ENCODE assay signal across 24 cellular contexts in genomic region chr16:24328835-24329418, GRCh38.
DNase-seq lines count a peak whose midpoint lies in the region; ATAC-seq, FAIRE-seq and TF ChIP-seq lines count a peak whose summit lies in the region.
"Had no signal": no experiment of that assay in that cellular context is flagged by ENCODE, and none has a peak within 500 bp of the region (broad histone marks: within the 10 kb centered on the region; RNA-seq: fewer than 3 reads in every experiment).

No MANE protein-coding gene starts in this region.

- H3K4me1 ChIP-seq in K562 (replicated peaks in 1 of 2; ENCODE audit: control insufficient read depth in 2 of 2, insufficient read depth in 2 of 2, low read length in 2 of 2), result no peaks in the 10 kb centered on the region
- peaks cover 6% of the 10 kb centered on the region for H3K4me1 ChIP-seq in neural progenitor cell

- H3K79me2 ChIP-seq in K562 (ENCODE audit: control insufficient read depth, insufficient read depth, low read length), result no peaks in the 10 kb centered on the region
- H3K79me2 ChIP-seq in neural progenitor cell (ENCODE audit: low read depth), result no peaks in the 10 kb centered on the region

- ATAC-seq in K562 (no peak), left cardiac atrium (no peak)
- ATAC-seq: T-helper 17 cell had no signal

- no peaks in the 10 kb centered on the region for H4K20me1 ChIP-seq in K562 (replicated peaks; ENCODE audit: control insufficient read depth, insufficient read depth, low read length)
- no peaks in the 10 kb centered on the region for H4K20me1 ChIP-seq in neural progenitor cell (ENCODE audit: low read depth)

- H3K4me2 ChIP-seq in K562 (ENCODE audit: insufficient read depth, low read length) (no peak overlapping the region), neural progenitor cell (no peak overlapping the region)
- H3K4me2 ChIP-seq: KMS-11 had no signal

- no peak for TF ChIP-seq RAD21 in K562 (CRISPR knock-in tag; conservative IDR thresholded peaks at IDR 0.05 in 1 of 2, IDR thresholded peaks at IDR 0.05 in 1 of 2)

- H3K27me3 ChIP-seq in K562 (ENCODE audit: control insufficient read depth in 2 of 2, insufficient read depth in 2 of 2, low read length in 2 of 2), result peaks cover 9 to 34% of the 10 kb centered on the region in 2 experiments; a peak in 4 of 5 replicates
- peaks cover 9% of the 10 kb centered on the region for H3K27me3 ChIP-seq in neural progenitor cell

- H3K9ac ChIP-seq in K562 (ENCODE audit: insufficient read depth in 1 of 2, low read depth in 2 of 2, low read length in 2 of 2) (no peak overlapping the region), neural progenitor cell (no peak overlapping the region)
- H3K9ac ChIP-seq: KMS-11 had no signal

- BruUV-seq in K562 (replicated peaks; lab: Mats Ljungman, UMichigan), result no TSS peak

- TF ChIP-seq CTCF in K562 (IDR thresholded peaks at IDR 0.05 in 2 of 3, conservative IDR thresholded peaks at IDR 0.05 in 1 of 3; ENCODE audit: insufficient read depth in 2 of 3, low read depth in 1 of 3, low read length in 3 of 3) (no peak), neural progenitor cell (IDR thresholded peaks at IDR 0.05) (no peak)

- peaks cover 20% of the 10 kb centered on the region for H3K4me1 Mint-ChIP-seq in neural progenitor cell
- H3K4me1 Mint-ChIP-seq: CD8-positive, alpha-beta memory T cell; T-helper 17 cell had no signal

- peaks cover 4% of the 10 kb centered on the region for H3K27me3 Mint-ChIP-seq in neural progenitor cell (ENCODE audit: insufficient read depth, low read depth)

- no peak overlapping the region for H3K27ac Mint-ChIP-seq in neural progenitor cell
- H3K27ac Mint-ChIP-seq: H9, T-helper 17 cell had no signal

- no peaks in the 10 kb centered on the region for H3K36me3 Mint-ChIP-seq in neural progenitor cell
- H3K36me3 Mint-ChIP-seq: CD8-positive, alpha-beta memory T cell had no signal

- no peak for TF ChIP-seq EP300 in K562 (IDR thresholded peaks at IDR 0.05; ENCODE audit: low read length)

- CTCF ChIA-PET in K562 (lab: Yijun Ruan, JAX; ENCODE audit: low intra/inter-chr PET ratio), result no interaction called here

- H3K4me3 Mint-ChIP-seq in neural progenitor cell, result no peak overlapping the region
- H3K4me3 Mint-ChIP-seq: CD8-positive, alpha-beta memory T cell; H9; T-helper 17 cell had no signal

- under 1% methylated on average over 13 of the region's 13 CpGs for WGBS in K562 (ENCODE audit: insufficient coverage, low coverage, missing lambda C conversion rate)

- H3F3A ChIP-seq in neural progenitor cell (ENCODE audit: low read depth), result no peaks in the 10 kb centered on the region

- H3K27ac ChIP-seq in K562 (ENCODE audit: extremely low read depth, low read depth, low read length) (no peak overlapping the region), neural progenitor cell (no peak overlapping the region)
- H3K27ac ChIP-seq: C4-2B, KMS-11, SK-N-MC had no signal

- POLR2A ChIA-PET in K562 (lab: Yijun Ruan, JAX), result interaction anchor here (0.6 kb wide), 1 partner anchor 38 kb away, joined by 3 read pairs; no protein-coding TSS in a partner anchor

- H3K36me3 ChIP-seq in K562 (ENCODE audit: control insufficient read depth, insufficient read depth, low read length) (no peaks in the 10 kb centered on the region), neural progenitor cell (no peaks in the 10 kb centered on the region)

- FAIRE-seq in K562 (lab: Jason Lieb, UNC), result no peak
- FAIRE-seq: A204.1, GM18507, HTR-8/SVneo had no signal

- H3K9me3 Mint-ChIP-seq in neural progenitor cell, result no peaks in the 10 kb centered on the region
- H3K9me3 Mint-ChIP-seq: CD8-positive, alpha-beta memory T cell; H9 had no signal

- H3K4me3 ChIP-seq in K562, result no peak overlapping the region
- H3K4me3 ChIP-seq in neural progenitor cell, result no peak overlapping the region
- H3K4me3 ChIP-seq: SK-N-MC had no signal

- in situ Hi-C loops in K562 (cut with MboI), result no loop called here

- H3K9me1 ChIP-seq in K562 (ENCODE audit: control insufficient read depth, insufficient read depth, low read length), result no peaks in the 10 kb centered on the region

- no peaks in the 10 kb centered on the region for H3K9me3 ChIP-seq in K562 (replicated peaks; ENCODE audit: control insufficient read depth, insufficient read depth, low read depth, low read length)
- no peaks in the 10 kb centered on the region for H3K9me3 ChIP-seq in neural progenitor cell (ENCODE audit: low read depth)

- intact Hi-C loops in K562 (cut with micrococcal nuclease), result no loop called here
- intact Hi-C loops in left cardiac atrium (cut with DNase I), result no loop called here

- TF ChIP-seq POLR2A in K562 (conservative IDR thresholded peaks at IDR 0.05), result no peak

- H2AFZ ChIP-seq in K562 (ENCODE audit: low read depth, low read length), result no peak overlapping the region
- no peak overlapping the region for H2AFZ ChIP-seq in neural progenitor cell (replicated peaks)

- DNase-seq in NCI-H748 (lab: John Stamatoyannopoulos, UW; ENCODE audit: unreplicated experiment) (peak; percentile 62), NCI-H748 treated with DMSO at 0.1 percent for 48 hours (lab: John Stamatoyannopoulos, UW) (no peak), K562 (ENCODE audit: extremely low read depth in 1 of 4, low spot score in 3 of 4) (no peak), neural progenitor cell (ENCODE audit: low spot score) (peak; percentile 57), left cardiac atrium (no peak), NCI-H1417 treated with DMSO at 0.1 percent for 48 hours (lab: John Stamatoyannopoulos, UW) (no peak)
- no peak for DNase-seq in activated CD8-positive, alpha-beta memory T cell treated with anti-CD3 and anti-CD28 coated beads, Interleukin-2, amount 50 U/mL, for 4 hours
- DNase-seq: Calu3; CD8-positive, alpha-beta memory T cell; GDM1; H9; NCI-H1092 treated with DMSO at 0.1 percent for 48 hours; NCI-H187 treated with DMSO at 0.1 percent for 48 hours; NCI-H226; NCI-H510A treated with DMSO at 0.1 percent for 48 hours; Right ventricle myocardium superior; SW 1271; T-helper 17 cell had no signal

TF ChIP-seq in K562, 482 proteins besides CTCF, POLR2A, EP300 and RAD21:
- peak; percentile 51 for TF ChIP-seq RFX1 (IDR thresholded peaks at IDR 0.05)
- no peak for TF ChIP-seq PHB (CRISPR knock-in tag; IDR thresholded peaks at IDR 0.05)

Comparison
In these comparisons a context has a peak if more than half of its experiments do, and no peak if none do; other contexts are left out.
1. DNase-seq: peak in NCI-H748 (single experiment) and neural progenitor cell (single experiment); none in NCI-H748 treated with DMSO at 0.1 percent for 48 hours (single experiment), K562 (0 of 4), activated CD8-positive, alpha-beta memory T cell treated with anti-CD3 and anti-CD28 coated beads, Interleukin-2, amount 50 U/mL, for 4 hours (single experiment), left cardiac atrium (single experiment) and NCI-H1417 treated with DMSO at 0.1 percent for 48 hours (single experiment).